In genomic region chr1:98051065-98051675, GRCh38 we compare ENCODE assay signal across 8 cellular contexts.
A peak's percentile ranks its signal among the peaks of the same experiment; 100 is the strongest.
DNase-seq lines count a peak whose midpoint lies in the region; ATAC-seq and TF ChIP-seq lines count a peak whose summit lies in the region.

No MANE protein-coding gene starts in this region.

- CTCF ChIA-PET in RWPE1 (lab: Yijun Ruan, JAX) = interaction anchor here (0.5 to 1.1 kb wide), 7 partner anchors 216 to 1493 kb away, joined by 3 to 4 read pairs (median 3); no protein-coding TSS in a partner anchor

- ATAC-seq in GM21423 (IDR thresholded peaks at IDR 0.05; ENCODE audit: unreplicated experiment) = peak; percentile 32
- no peak for ATAC-seq in HG02938 (IDR thresholded peaks at IDR 0.05; ENCODE audit: unreplicated experiment)

- DNase-seq in DMS 273 treated with DMSO at 0.1 percent for 48 hours (lab: John Stamatoyannopoulos, UW) = peak; percentile 68
- peak; percentile 56 for DNase-seq in LNCaP clone FGC (ENCODE audit: low read depth)
- DNase-seq in RWPE1 (ENCODE audit: low spot score) = peak; percentile 36
- peak; percentile 77 for DNase-seq in activated naive CD4-positive, alpha-beta T cell treated with Interleukin-2 at 50 U/mL for 16 hours
- DNase-seq in glomerular visceral epithelial cell (ENCODE audit: extremely low spot score) = peak; percentile 76
- peak; percentile 47 for DNase-seq in prostate gland (ENCODE audit: low spot score)

- TF ChIP-seq POLR2A in prostate gland (IDR thresholded peaks at IDR 0.05) = no peak

- H3K9me3 ChIP-seq in prostate gland = no peaks in the 10 kb centered on the region

- H3K27me3 ChIP-seq in prostate gland (replicated peaks; ENCODE audit: insufficient read depth) = peaks cover 8% of the 10 kb centered on the region

- intact Hi-C loops in prostate gland (cut with DNase I) = loop anchor here (10.0 kb wide), 1 partner anchor 1816 kb away; no protein-coding TSS in a partner anchor

- 0% methylated on average over 1 of the region's 1 CpG for WGBS in prostate gland

- POLR2A ChIA-PET in RWPE1 (lab: Yijun Ruan, JAX; ENCODE audit: low non-redundant PET) = no interaction called here

- no peak overlapping the region for H3K4me3 ChIP-seq in LNCaP clone FGC (ENCODE audit: low read depth, low read length)
- H3K4me3 ChIP-seq in prostate gland = no peak overlapping the region

- no peaks in the 10 kb centered on the region for H3K4me1 ChIP-seq in prostate gland (replicated peaks)

- TF ChIP-seq CTCF in LNCaP clone FGC (IDR thresholded peaks at IDR 0.05; ENCODE audit: control insufficient read depth, extremely low read depth, insufficient read depth) (peak; percentile 83), RWPE1 (conservative IDR thresholded peaks at IDR 0.05; ENCODE audit: low read depth) (peak; percentile 92), prostate gland (IDR thresholded peaks at IDR 0.05) (peak; percentile 34 to 73 (median 53))

- no peaks in the 10 kb centered on the region for H3K36me3 ChIP-seq in prostate gland

- no peak overlapping the region for H3K27ac ChIP-seq in RWPE1
- H3K27ac ChIP-seq in prostate gland = no peak overlapping the region
